ENCODE assay signal across 9 cellular contexts in genomic region chr17:74924250-74924948, GRCh38. TPM values are rescaled to one million over a fixed set of nuclear protein-coding genes. Genes with fewer than 3 reads are reported as not detected.
A peak's percentile ranks its signal among the peaks of the same experiment; 100 is the strongest.
DNase-seq lines count a peak whose midpoint lies in the region; ATAC-seq and TF ChIP-seq lines count a peak whose summit lies in the region.
"Had no signal": no experiment of that assay in that cellular context is flagged by ENCODE, and none has a peak within 500 bp of the region (broad histone marks: within the 10 kb centered on the region; RNA-seq: fewer than 3 reads in every experiment).

Gene OTOP2, plus strand, starts transcription at chr17:74924273. Its CDS starts 360 bp downstream, at chr17:74924633.

- H3K4me3 Mint-ChIP-seq in CD14-positive monocyte (peak within 1 kb of the TSS; percentile 71 to 84), naive B cell (peak within 1 kb of the TSS in 7 of 8 donors; percentile 64 to 85 (median 70))

- peak; percentile 16 to 17 for ATAC-seq in naive B cell (ENCODE audit: low read depth in 2 of 2)

- H3K36me3 Mint-ChIP-seq in CD14-positive monocyte (no peaks in the 10 kb centered on the region), naive B cell (no peaks in the 10 kb centered on the region)

- no peak for TF ChIP-seq CTCF in CD14-positive monocyte (IDR thresholded peaks at IDR 0.05)
- no peak for TF ChIP-seq CTCF in brain microvascular endothelial cell (IDR thresholded peaks at IDR 0.05; ENCODE audit: low read depth, low read length, missing control alignments)

- in situ Hi-C loops in brain microvascular endothelial cell (cut with HindIII; ENCODE audit: low pct_ligation_motif_present, low sequenced_read_pairs): no loop called here

- H3K9me3 ChIP-seq in MG63: no peaks in the 10 kb centered on the region
- no peaks in the 10 kb centered on the region for H3K9me3 ChIP-seq in ectodermal cell (ENCODE audit: control insufficient read depth, low read length)

- peak within 1 kb of the TSS in 2 of 7 donors; percentile 55 to 64 for H3K27ac Mint-ChIP-seq in CD14-positive monocyte
- peak within 1 kb of the TSS in 3 of 6 donors; percentile 64 to 83 (median 70) for H3K27ac Mint-ChIP-seq in naive B cell

- H3K36me3 ChIP-seq in MG63 (no peaks in the 10 kb centered on the region), ectodermal cell (ENCODE audit: control insufficient read depth, insufficient read depth, low read length) (no peaks in the 10 kb centered on the region), brain microvascular endothelial cell (replicated peaks) (no peaks in the 10 kb centered on the region)

- H3K4me1 ChIP-seq in ectodermal cell (ENCODE audit: control insufficient read depth, insufficient read depth, low read length): peaks cover 9% of the 10 kb centered on the region

- H3K27ac ChIP-seq in ectodermal cell (ENCODE audit: insufficient read depth, low read depth, low read length, poor library complexity, severe bottlenecking) (no peak within 1 kb of the TSS), brain microvascular endothelial cell (no peak within 1 kb of the TSS)

- H3K27me3 ChIP-seq in MG63 (peaks cover 44% of the 10 kb centered on the region), ectodermal cell (ENCODE audit: control insufficient read depth, insufficient read depth, low read length, poor library complexity, severe bottlenecking) (peaks cover 74% of the 10 kb centered on the region), brain microvascular endothelial cell (replicated peaks) (peaks cover 62% of the 10 kb centered on the region)

- intact Hi-C loops in CD14-positive monocyte (cut with micrococcal nuclease): loop anchor here (2.0 kb wide), 2 partner anchors 34 to 36 kb away; no protein-coding TSS in a partner anchor

- peak within 1 kb of the TSS; percentile 36 for H3K4me3 ChIP-seq in MG63
- H3K4me3 ChIP-seq in ectodermal cell (ENCODE audit: insufficient read depth, low read depth, low read length): peak within 1 kb of the TSS; percentile 16
- H3K4me3 ChIP-seq in brain microvascular endothelial cell (ENCODE audit: low read depth, low read length): no peak within 1 kb of the TSS

- H3K27me3 Mint-ChIP-seq in CD14-positive monocyte (ENCODE audit: low read depth in 3 of 3): peaks cover 62 to 88% (median 64%) of the 10 kb centered on the region in 3 donors
- H3K27me3 Mint-ChIP-seq in naive B cell: peaks cover 34 to 94% (median 76%) of the 10 kb centered on the region in 3 donors

- H3K4me1 Mint-ChIP-seq in CD14-positive monocyte: peaks cover 28% of the 10 kb centered on the region
- peaks cover 13 to 17% (median 17%) of the 10 kb centered on the region in 3 donors for H3K4me1 Mint-ChIP-seq in naive B cell

- H3K9me3 Mint-ChIP-seq in CD14-positive monocyte (peaks cover 0 to 10% (median 0%) of the 10 kb centered on the region in 7 donors), naive B cell (peaks cover 0 to 2% (median 0%) of the 10 kb centered on the region in 7 donors)

- WGBS in ectodermal cell, 2 experiments: 9 to 10% methylated on average over 54 of the region's 54 CpGs

- peak; percentile 78 for DNase-seq in CD14-positive monocyte (ENCODE audit: low spot score)
- no peak for DNase-seq in MG63
- no peak for DNase-seq in naive B cell
- no peak for DNase-seq in GM19238 (ENCODE audit: insufficient read length, low spot score)
- no peak for DNase-seq in brain microvascular endothelial cell
- no peak for DNase-seq in NCI-H510A treated with DMSO at 0.1 percent for 48 hours (lab: John Stamatoyannopoulos, UW)
- DNase-seq in amniotic stem cell (lab: John Stamatoyannopoulos, UW): no peak

RNA-seq across cellular contexts. Expression of gene OTOP2, which starts in this region (rescaled TPM):
- polyA plus RNA-seq in CD14-positive monocyte: not detected
- not detected in 2 replicates for total RNA-seq in MG63 (2014; rRNA removed; shearing (Covaris generic); ENCODE audit: low replicate concordance)
- polyA plus RNA-seq in ectodermal cell (2013, experiment 1 of 4): not detected
- not detected for polyA plus RNA-seq in ectodermal cell (2013, experiment 2 of 4)
- not detected for polyA plus RNA-seq in ectodermal cell (2013, experiment 3 of 4)
- polyA plus RNA-seq in ectodermal cell (2013, experiment 4 of 4): not detected
- polyA plus RNA-seq in naive B cell (ENCODE audit: low read depth in 6 of 6): not detected
- total RNA-seq: M059J had no signal

Comparison
In these comparisons a context has a peak if more than half of its experiments do, and no peak if none do; other contexts are left out.
1. Peak in DNase-seq in CD14-positive monocyte; RNA of the gene not detected or under 1 TPM.
2. Peak in ATAC-seq in naive B cell; RNA of the gene not detected or under 1 TPM.